ENCODE assay signal across 9 cellular contexts in the genomic region with DNA sequence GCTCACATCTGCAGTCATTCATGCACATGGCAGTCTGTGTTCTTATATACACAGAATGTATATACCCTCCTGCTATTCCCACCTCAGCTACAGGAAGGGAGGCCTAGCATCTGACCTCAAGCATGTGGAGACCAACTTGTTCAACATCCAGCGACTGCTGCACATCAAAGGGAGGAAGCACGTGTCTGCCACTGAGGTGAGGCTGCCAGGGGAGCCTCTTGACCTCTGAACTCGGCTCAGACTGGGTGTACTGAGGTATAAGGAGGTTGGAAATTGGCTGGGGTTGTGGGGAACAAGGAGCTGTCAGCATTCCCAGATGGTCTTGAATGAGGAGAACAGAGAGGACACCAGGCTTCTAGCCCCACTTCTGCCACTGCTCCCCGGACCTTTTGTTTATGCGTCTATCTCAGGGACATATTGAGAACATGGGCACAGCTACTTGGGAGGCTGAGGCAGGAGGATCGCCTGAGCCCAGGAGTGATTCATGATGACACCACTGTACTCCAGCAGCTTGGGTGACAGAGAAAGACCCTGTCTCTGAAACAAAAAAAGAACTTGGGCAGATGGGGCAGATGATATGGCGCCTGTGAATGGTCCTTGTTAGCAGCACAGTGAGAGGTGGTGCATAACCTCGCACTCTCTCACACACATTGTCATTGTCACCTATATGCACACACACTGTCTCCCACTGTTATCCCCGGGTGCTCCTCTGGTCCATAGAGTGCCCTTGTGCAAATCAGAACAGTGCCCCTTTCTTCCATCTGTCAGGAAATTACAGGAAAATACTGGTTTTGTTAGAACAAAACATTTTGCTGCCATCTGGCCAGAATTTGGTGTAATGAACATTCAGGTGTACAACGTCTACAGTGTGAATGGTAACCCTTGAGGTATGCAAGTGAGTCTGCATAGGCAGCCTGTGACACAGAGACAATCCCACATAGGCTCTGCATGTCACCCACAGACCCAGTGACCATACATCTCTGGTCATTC. TPM values are rescaled to one million over a fixed set of nuclear protein-coding genes. Genes with fewer than 3 reads are reported as not detected.
DNase-seq lines count a peak whose midpoint lies in the region; ATAC-seq and TF ChIP-seq lines count a peak whose summit lies in the region.
"Had no signal": no experiment of that assay in that cellular context is flagged by ENCODE, and none has a peak within 500 bp of the region (broad histone marks: within the 10 kb centered on the region; RNA-seq: fewer than 3 reads in every experiment).

No MANE protein-coding gene starts in this region.

- ATAC-seq in GM19328 (IDR thresholded peaks at IDR 0.05; ENCODE audit: unreplicated experiment), result no peak

- H3K36me3 ChIP-seq in mammary epithelial cell (ENCODE audit: insufficient read depth, low read length) (no peaks in the 10 kb centered on the region), duodenal mucosa (ENCODE audit: control insufficient read depth in 1 of 2, insufficient read depth in 2 of 2, low read length in 2 of 2) (peaks cover 23 to 34% of the 10 kb centered on the region in 2 donors), stomach (peaks cover 0 to 34% (median 18%) of the 10 kb centered on the region in 4 donors)

- H3K27ac Mint-ChIP-seq in MCF 10A (ENCODE audit: low read depth, unreplicated experiment), result peak overlapping the region; percentile 22
- peak overlapping the region; percentile 62 for H3K27ac Mint-ChIP-seq in T-helper 2 cell treated with Interferon-gamma antibody and Interleukin-4, amounts not matched to agents 5 μg/mL and 100 μg/mL, for 36 hours

- H3K27ac ChIP-seq in mammary epithelial cell (ENCODE audit: insufficient read depth, low read depth, low read length) (no peak overlapping the region), duodenal mucosa (ENCODE audit: low read depth, low read length) (no peak overlapping the region), stomach (peak overlapping the region in 4 of 5 donors; percentile 3 to 96 (median 51)), substantia nigra (ENCODE audit: low read depth, low read length, poor library complexity, severe bottlenecking) (no peak overlapping the region)

- no peaks in the 10 kb centered on the region for H3K27me3 Mint-ChIP-seq in MCF 10A (ENCODE audit: insufficient read depth, unreplicated experiment)
- H3K27me3 Mint-ChIP-seq in T-helper 2 cell treated with Interferon-gamma antibody and Interleukin-4, amounts not matched to agents 5 μg/mL and 100 μg/mL, for 36 hours (ENCODE audit: low read depth), result no peaks in the 10 kb centered on the region

- H3K4me2 ChIP-seq in mammary epithelial cell (ENCODE audit: insufficient read depth, low read depth, low read length), result no peak overlapping the region

- peaks cover 37% of the 10 kb centered on the region for H3K4me1 ChIP-seq in mammary epithelial cell (ENCODE audit: insufficient read depth, low read length)
- peaks cover 50 to 66% of the 10 kb centered on the region in 2 donors for H3K4me1 ChIP-seq in duodenal mucosa (ENCODE audit: control insufficient read depth in 1 of 2, insufficient read depth in 2 of 2, low read length in 2 of 2)
- H3K4me1 ChIP-seq in stomach, result peaks cover 30 to 74% (median 64%) of the 10 kb centered on the region in 4 donors

- H3K4me1 Mint-ChIP-seq in MCF 10A (ENCODE audit: insufficient read depth, unreplicated experiment), result peaks cover 29% of the 10 kb centered on the region
- peaks cover 49% of the 10 kb centered on the region for H3K4me1 Mint-ChIP-seq in T-helper 2 cell treated with Interferon-gamma antibody and Interleukin-4, amounts not matched to agents 5 μg/mL and 100 μg/mL, for 36 hours (ENCODE audit: low read depth)

- TF ChIP-seq CTCF in MCF 10A (IDR thresholded peaks at IDR 0.05; ENCODE audit: unreplicated experiment) (no peak), mammary epithelial cell (conservative IDR thresholded peaks at IDR 0.05 in 1 of 2, IDR thresholded peaks at IDR 0.05 in 1 of 2; ENCODE audit: extremely low read depth in 1 of 2, insufficient read depth in 1 of 2, low read depth in 1 of 2, low read length in 2 of 2) (no peak), stomach (IDR thresholded peaks at IDR 0.05) (no peak)

- no peak overlapping the region for H2AFZ ChIP-seq in mammary epithelial cell (ENCODE audit: low read depth, low read length)

- H3K4me3 Mint-ChIP-seq in MCF 10A (ENCODE audit: unreplicated experiment), result no peak overlapping the region
- peak overlapping the region; percentile 94 for H3K4me3 Mint-ChIP-seq in T-helper 2 cell treated with Interferon-gamma antibody and Interleukin-4, amounts not matched to agents 5 μg/mL and 100 μg/mL, for 36 hours

- intact Hi-C loops in MCF 10A (cut with micrococcal nuclease) (loop anchor here (2.0 kb wide), 1 partner anchor 21 kb away; no protein-coding TSS in a partner anchor), mammary epithelial cell (cut with micrococcal nuclease) (loop anchor here (1.0 kb wide), 2 partner anchors 22 to 141 kb away; no protein-coding TSS in a partner anchor), stomach (cut with DNase I; ENCODE audit: low total_unique reads) (no loop called here)

- TF ChIP-seq EP300 in stomach (IDR thresholded peaks at IDR 0.05), result no peak

- H3K79me2 ChIP-seq in mammary epithelial cell (ENCODE audit: insufficient read depth, low read length), result no peaks in the 10 kb centered on the region

- TF ChIP-seq POLR2A in stomach (IDR thresholded peaks at IDR 0.05), result no peak

- H3K36me3 Mint-ChIP-seq in MCF 10A (ENCODE audit: insufficient read depth, unreplicated experiment), result no peaks in the 10 kb centered on the region
- H3K36me3 Mint-ChIP-seq in T-helper 2 cell treated with Interferon-gamma antibody and Interleukin-4, amounts not matched to agents 5 μg/mL and 100 μg/mL, for 36 hours (ENCODE audit: low read depth), result peaks cover 32% of the 10 kb centered on the region

- H3K27me3 ChIP-seq in mammary epithelial cell (ENCODE audit: insufficient read depth, low read length) (no peaks in the 10 kb centered on the region), duodenal mucosa (ENCODE audit: control insufficient read depth in 1 of 2, insufficient read depth in 2 of 2, low read length in 2 of 2) (no peaks in the 10 kb centered on the region), stomach (no peaks in the 10 kb centered on the region)
- H3K27me3 ChIP-seq: esophagus muscularis mucosa had no signal

- no peak overlapping the region for H3K4me3 ChIP-seq in mammary epithelial cell (replicated peaks in 1 of 3; ENCODE audit: insufficient read depth in 1 of 3, low read depth in 2 of 3, low read length in 3 of 3)
- H3K4me3 ChIP-seq in duodenal mucosa (ENCODE audit: low read depth in 1 of 2, low read length in 2 of 2), result no peak overlapping the region
- no peak overlapping the region for H3K4me3 ChIP-seq in stomach
- H3K4me3 ChIP-seq: esophagus muscularis mucosa had no signal

- DNase-seq in MCF 10A (ENCODE audit: unreplicated experiment) (no peak), mammary epithelial cell (no peak), stomach (peak; percentile 22), substantia nigra (lab: John Stamatoyannopoulos, UW) (no peak), epidermal melanocyte (ENCODE audit: insufficient read length, low spot score) (no peak)
- DNase-seq in T-helper 2 cell treated with Interferon-gamma antibody and Interleukin-4, amounts not matched to agents 5 μg/mL and 100 μg/mL, for 36 hours (ENCODE audit: low spot score), result no peak

- POLR2A ChIA-PET in MCF 10A (lab: Yijun Ruan, JAX), result interaction anchor here (0.6 to 1.7 kb wide), 5 partner anchors 10 to 291 kb away, joined by 3 to 5 read pairs (median 4); a partner anchor contains a TSS

- dilution Hi-C loops in mammary epithelial cell (cut with HindIII; ENCODE audit: low sequenced_read_pairs), result no loop called here

- H3K9ac ChIP-seq in mammary epithelial cell (ENCODE audit: insufficient read depth, low read length) (no peak overlapping the region), duodenal mucosa (ENCODE audit: low read depth in 1 of 2, low read length in 2 of 2) (peak overlapping the region; percentile 1)

- H3K9me3 ChIP-seq in mammary epithelial cell (replicated peaks; ENCODE audit: insufficient read depth, low read length), result no peaks in the 10 kb centered on the region
- no peaks in the 10 kb centered on the region for H3K9me3 ChIP-seq in duodenal mucosa (ENCODE audit: control insufficient read depth in 1 of 2, low read length in 2 of 2)
- no peaks in the 10 kb centered on the region for H3K9me3 ChIP-seq in stomach
- H3K9me3 ChIP-seq: esophagus muscularis mucosa had no signal

- H3K9me3 Mint-ChIP-seq in MCF 10A (ENCODE audit: unreplicated experiment), result no peaks in the 10 kb centered on the region
- H3K9me3 Mint-ChIP-seq in T-helper 2 cell treated with Interferon-gamma antibody and Interleukin-4, amounts not matched to agents 5 μg/mL and 100 μg/mL, for 36 hours, result no peaks in the 10 kb centered on the region

- CTCF ChIA-PET in MCF 10A (lab: Yijun Ruan, JAX) (interaction anchor here (0.6 to 3.0 kb wide), 18 partner anchors 8 to 333 kb away, joined by 3 to 45 read pairs (median 6); no protein-coding TSS in a partner anchor), mammary epithelial cell (lab: Charles Lee; ENCODE audit: low non-redundant PET) (interaction anchor here (0.5 to 1.1 kb wide), 3 partner anchors 28 to 546 kb away, joined by 3 to 9 read pairs (median 4); no protein-coding TSS in a partner anchor)

- H4K20me1 ChIP-seq in mammary epithelial cell (ENCODE audit: insufficient read depth, low read length), result no peaks in the 10 kb centered on the region

- BruUV-seq in MCF 10A (replicated peaks; lab: Mats Ljungman, UMichigan) (no TSS peak), mammary epithelial cell (replicated peaks; lab: Mats Ljungman, UMichigan) (no TSS peak)

- WGBS in mammary epithelial cell (ENCODE audit: low coverage, missing lambda C conversion rate), result 82% methylated on average over 10 of the region's 10 CpGs
- WGBS in stomach, 5 donors, result 70 to 79% (median 73%) methylated on average over 10 of the region's 10 CpGs

- in situ Hi-C loops in mammary epithelial cell (cut with MboI; ENCODE audit: low sequenced_read_pairs in 2 of 2), result no loop called here

RNA-seq across cellular contexts. Expression of a gene that starts 5.4 kb away (rescaled TPM):
- not detected in 2 replicates for total RNA-seq in MCF 10A (2022)
- 1 to 10 TPM; 1.8 to 3.0 TPM for total RNA-seq in mammary epithelial cell
- 1.8 TPM for polyA plus RNA-seq in mammary epithelial cell
- 1.1 TPM for polyA minus RNA-seq in mammary epithelial cell
- 100 to 1,000 TPM in 2 of 5 donors, 10 to 100 TPM in 3; 59.8 to 191 (median 86.8) TPM for total RNA-seq in stomach
- polyA plus RNA-seq in stomach, result 100 to 1,000 TPM in 1 of 3 donors, 10 to 100 TPM in 2; 24.1 to 202 (median 43.7) TPM

RNA-seq across cellular contexts. Expression of a gene that starts 33.5 kb away (rescaled TPM):
- total RNA-seq in MCF 10A (2022) (1.8 and 3.1 TPM in 2 replicates), mammary epithelial cell (10 to 100 TPM; 53.0 to 75.8 TPM), stomach (10 to 100 TPM in 4 of 5 donors, 1 to 10 TPM in 1; 8.2 to 73.9 (median 15.6) TPM)
- polyA plus RNA-seq in mammary epithelial cell (29.1 TPM), stomach (10 to 100 TPM in 2 of 3 donors, 1 to 10 TPM in 1; 9.8 to 27.1 (median 11.3) TPM)
- polyA minus RNA-seq in mammary epithelial cell, result 131 TPM

RNA-seq across cellular contexts. Expression of a gene that starts 43.1 kb away (rescaled TPM):
- total RNA-seq in MCF 10A (2022) (1.3 TPM in 1 of 2 replicates, not detected in the other), mammary epithelial cell (under 1 TPM in 1 of 2 donors, not detected in 1; 0.17 TPM), stomach (1 to 10 TPM in 2 of 5 donors, not detected in 3; 1.3 to 1.5 TPM)
- polyA plus RNA-seq in mammary epithelial cell (not detected), stomach (under 1 TPM; 0.12 to 0.31 (median 0.20) TPM)
- not detected for polyA minus RNA-seq in mammary epithelial cell

Comparison
In these comparisons a context has a peak if more than half of its experiments do, and no peak if none do; other contexts are left out.
1. H3K27ac ChIP-seq: peak in stomach (4 of 5); none in mammary epithelial cell (single experiment), duodenal mucosa (single experiment) and substantia nigra (single experiment).
2. RNA of a gene that starts 5.4 kb away (total RNA-seq): 59.8 to 191 TPM in stomach; 1.8 to 3.0 TPM in mammary epithelial cell and not detected in MCF 10A; every median in the first group is over 10 times any median in the second.